In genomic region chr4:135994360-135994759, GRCh38 we compare ENCODE assay signal across 26 cellular contexts.
A peak's percentile ranks its signal among the peaks of the same experiment; 100 is the strongest.
DNase-seq lines count a peak whose midpoint lies in the region; TF ChIP-seq lines count a peak whose summit lies in the region.
"Had no signal": no experiment of that assay in that cellular context is flagged by ENCODE, and none has a peak within 500 bp of the region (broad histone marks: within the 10 kb centered on the region; RNA-seq: fewer than 3 reads in every experiment).

No MANE protein-coding gene starts in this region.

- DNase-seq in esophagus muscularis mucosa (ENCODE audit: extremely low spot score) (peak; percentile 84), DMS79 treated with DMSO at 0.1 percent for 48 hours (lab: John Stamatoyannopoulos, UW) (no peak)
- DNase-seq: 8988T; ACHN; AML-193; BE2C; C1 segment of cervical spinal cord; Caco-2; Calu3; CD4-positive, alpha-beta memory T cell; CD4-positive, alpha-beta T cell; CD4-positive, CD25-positive, alpha-beta regulatory T cell; CD8-positive, alpha-beta memory T cell; CD8-positive, alpha-beta T cell; COR-L47; DMS 273 treated with DMSO at 0.1 percent for 48 hours; DMS153; DMS53; DMS79; DND-41; EL had no signal

- 98% methylated on average over 7 of the region's 7 CpGs for WGBS in esophagus muscularis mucosa

- no peak for TF ChIP-seq POLR2A in esophagus muscularis mucosa (IDR thresholded peaks at IDR 0.05; ENCODE audit: low read depth)

- H3K4me3 ChIP-seq in esophagus muscularis mucosa: no peak overlapping the region
- H3K4me3 ChIP-seq: A549; BLaER1; BLaER1 treated with 17β-estradiol and CSF1 and Interleukin-3, amounts not matched to agents 10 nM and 100 nM had no signal

- intact Hi-C loops in esophagus muscularis mucosa (cut with DNase I): no loop called here

- H3K36me3 ChIP-seq in esophagus muscularis mucosa: no peaks in the 10 kb centered on the region
- H3K36me3 ChIP-seq: BE2C; BLaER1; BLaER1 treated with 17β-estradiol and CSF1 and Interleukin-3, amounts not matched to agents 10 nM and 100 nM had no signal

- H3K9me3 ChIP-seq in esophagus muscularis mucosa: no peaks in the 10 kb centered on the region
- H3K9me3 ChIP-seq: A549; BE2C; BLaER1; BLaER1 treated with 17β-estradiol and CSF1 and Interleukin-3, amounts not matched to agents 10 nM and 100 nM; Caco-2 had no signal

- no peak overlapping the region for H3K27ac ChIP-seq in esophagus muscularis mucosa (replicated peaks in 1 of 4)
- H3K27ac ChIP-seq: 22Rv1; A549; BLaER1; BLaER1 treated with 17β-estradiol and CSF1 and Interleukin-3, amounts not matched to agents 10 nM and 100 nM; C4-2B had no signal

- TF ChIP-seq CTCF in esophagus muscularis mucosa (IDR thresholded peaks at IDR 0.05): no peak

- H3K27me3 ChIP-seq in esophagus muscularis mucosa: no peaks in the 10 kb centered on the region
- H3K27me3 ChIP-seq: BE2C; BLaER1; BLaER1 treated with 17β-estradiol and CSF1 and Interleukin-3, amounts not matched to agents 10 nM and 100 nM had no signal

- no peak for TF ChIP-seq EP300 in esophagus muscularis mucosa (IDR thresholded peaks at IDR 0.05)

- H3K4me1 ChIP-seq in esophagus muscularis mucosa: no peaks in the 10 kb centered on the region
- H3K4me1 ChIP-seq: A549; BE2C; BLaER1; BLaER1 treated with 17β-estradiol and CSF1 and Interleukin-3, amounts not matched to agents 10 nM and 100 nM; Caco-2 had no signal
